ENCODE assay signal across 8 cellular contexts in genomic region chr19:16002380-16002779, GRCh38. TPM values are rescaled to one million over a fixed set of nuclear protein-coding genes. Genes with fewer than 3 reads are reported as not detected.
DNase-seq lines count a peak whose midpoint lies in the region; ATAC-seq and TF ChIP-seq lines count a peak whose summit lies in the region.

No MANE protein-coding gene starts in this region.

- no peak for TF ChIP-seq CTCF in OCI-LY1 (IDR thresholded peaks at IDR 0.05; ENCODE audit: low read length)
- TF ChIP-seq CTCF in osteocyte (IDR thresholded peaks at IDR 0.05), result no peak
- no peak for TF ChIP-seq CTCF in neural progenitor cell (IDR thresholded peaks at IDR 0.05)

- no peaks in the 10 kb centered on the region for H3K9me3 Mint-ChIP-seq in CD4-positive, alpha-beta memory T cell
- no peaks in the 10 kb centered on the region for H3K9me3 Mint-ChIP-seq in effector memory CD8-positive, alpha-beta T cell
- H3K9me3 Mint-ChIP-seq in osteocyte (ENCODE audit: unreplicated experiment), result no peaks in the 10 kb centered on the region
- peaks cover 4% of the 10 kb centered on the region for H3K9me3 Mint-ChIP-seq in neural progenitor cell

- POLR2A ChIA-PET in CD4-positive, alpha-beta memory T cell (lab: Charles Lee; ENCODE audit: partially characterized antibody), result interaction anchor here (1.5 kb wide), 1 partner anchor 166 kb away, joined by 4 read pairs; no protein-coding TSS in a partner anchor

- no peaks in the 10 kb centered on the region for H3K9me3 ChIP-seq in CD4-positive, alpha-beta memory T cell (ENCODE audit: control insufficient read depth in 1 of 2, low read length in 2 of 2)
- H3K9me3 ChIP-seq in OCI-LY1 (ENCODE audit: low read length), result no peaks in the 10 kb centered on the region
- H3K9me3 ChIP-seq in neural progenitor cell (ENCODE audit: low read depth), result peaks cover 7% of the 10 kb centered on the region

- intact Hi-C loops in CD4-positive, alpha-beta memory T cell (cut with micrococcal nuclease), result no loop called here

- peak overlapping the region; percentile 13 to 25 for H3K4me3 ChIP-seq in CD4-positive, alpha-beta memory T cell (ENCODE audit: low read length in 2 of 2)
- H3K4me3 ChIP-seq in OCI-LY1 (ENCODE audit: low read depth, low read length, poor library complexity, severe bottlenecking) (no peak overlapping the region), neural progenitor cell (no peak overlapping the region)

- peaks cover 14% of the 10 kb centered on the region for H3K4me1 ChIP-seq in CD4-positive, alpha-beta memory T cell (ENCODE audit: insufficient read depth, low read length)
- H3K4me1 ChIP-seq in OCI-LY1 (ENCODE audit: insufficient read depth, low read length, severe bottlenecking) (no peaks in the 10 kb centered on the region), neural progenitor cell (no peaks in the 10 kb centered on the region)

- H3K9ac ChIP-seq in OCI-LY1 (ENCODE audit: low read length) (no peak overlapping the region), neural progenitor cell (no peak overlapping the region)

- H3K79me2 ChIP-seq in OCI-LY1 (ENCODE audit: insufficient read depth, low read length), result no peaks in the 10 kb centered on the region
- H3K79me2 ChIP-seq in neural progenitor cell (ENCODE audit: low read depth), result no peaks in the 10 kb centered on the region

- H3F3A ChIP-seq in OCI-LY1 (ENCODE audit: insufficient read depth, low read length) (no peaks in the 10 kb centered on the region), neural progenitor cell (ENCODE audit: low read depth) (no peaks in the 10 kb centered on the region)

- peak overlapping the region; percentile 79 to 91 (median 86) for H3K4me3 Mint-ChIP-seq in CD4-positive, alpha-beta memory T cell
- peak overlapping the region; percentile 67 to 76 for H3K4me3 Mint-ChIP-seq in effector memory CD8-positive, alpha-beta T cell
- H3K4me3 Mint-ChIP-seq in osteocyte (ENCODE audit: unreplicated experiment) (peak overlapping the region; percentile 24), neural progenitor cell (no peak overlapping the region)

- H3K27me3 Mint-ChIP-seq in CD4-positive, alpha-beta memory T cell, result no peaks in the 10 kb centered on the region
- H3K27me3 Mint-ChIP-seq in effector memory CD8-positive, alpha-beta T cell, result no peaks in the 10 kb centered on the region
- H3K27me3 Mint-ChIP-seq in osteocyte (ENCODE audit: unreplicated experiment) (peaks cover 13% of the 10 kb centered on the region), neural progenitor cell (ENCODE audit: insufficient read depth, low read depth) (peaks cover 10% of the 10 kb centered on the region)

- CTCF ChIA-PET in CD4-positive, alpha-beta memory T cell (lab: Charles Lee; ENCODE audit: partially characterized antibody), result interaction anchor here (0.5 kb wide), 1 partner anchor 1449 kb away, joined by 3 read pairs; no protein-coding TSS in a partner anchor

- H3K27me3 ChIP-seq in CD4-positive, alpha-beta memory T cell (ENCODE audit: insufficient read depth, low read length), result no peaks in the 10 kb centered on the region
- H3K27me3 ChIP-seq in OCI-LY1 (ENCODE audit: insufficient read depth, low read length) (no peaks in the 10 kb centered on the region), neural progenitor cell (no peaks in the 10 kb centered on the region)

- H3K9me2 ChIP-seq in OCI-LY1 (ENCODE audit: low read depth, low read length), result no peaks in the 10 kb centered on the region

- H3K4me2 ChIP-seq in OCI-LY1 (ENCODE audit: low read length) (peak overlapping the region; percentile 15; the same call in 1 of the 2 replicates), neural progenitor cell (no peak overlapping the region)

- H2AFZ ChIP-seq in OCI-LY1 (ENCODE audit: low read length), result no peak overlapping the region
- H2AFZ ChIP-seq in neural progenitor cell (replicated peaks), result no peak overlapping the region

- H3K36me3 Mint-ChIP-seq in CD4-positive, alpha-beta memory T cell, result no peaks in the 10 kb centered on the region
- H3K36me3 Mint-ChIP-seq in effector memory CD8-positive, alpha-beta T cell (ENCODE audit: insufficient read depth), result peaks cover 6% of the 10 kb centered on the region
- H3K36me3 Mint-ChIP-seq in osteocyte (ENCODE audit: unreplicated experiment) (no peaks in the 10 kb centered on the region), neural progenitor cell (no peaks in the 10 kb centered on the region)

- no peak overlapping the region for H3K27ac ChIP-seq in CD4-positive, alpha-beta memory T cell (ENCODE audit: low read depth, low read length)
- no peak overlapping the region for H3K27ac ChIP-seq in OCI-LY1 (ENCODE audit: low read depth, low read length, poor library complexity, severe bottlenecking)
- H3K27ac ChIP-seq in neural progenitor cell, result no peak overlapping the region

- peak overlapping the region in 6 of 7 donors; percentile 40 to 95 (median 80) for H3K27ac Mint-ChIP-seq in CD4-positive, alpha-beta memory T cell
- peak overlapping the region; percentile 80 to 85 for H3K27ac Mint-ChIP-seq in effector memory CD8-positive, alpha-beta T cell
- no peak overlapping the region for H3K27ac Mint-ChIP-seq in osteocyte (ENCODE audit: unreplicated experiment)
- no peak overlapping the region for H3K27ac Mint-ChIP-seq in neural progenitor cell

- H3K36me3 ChIP-seq in CD4-positive, alpha-beta memory T cell (ENCODE audit: insufficient read depth, low read length), result no peaks in the 10 kb centered on the region
- no peaks in the 10 kb centered on the region for H3K36me3 ChIP-seq in OCI-LY1 (ENCODE audit: insufficient read depth, low read length)
- no peaks in the 10 kb centered on the region for H3K36me3 ChIP-seq in neural progenitor cell

- ATAC-seq in effector memory CD8-positive, alpha-beta T cell (replicated peaks), result no peak
- ATAC-seq in HG02973 (IDR thresholded peaks at IDR 0.05; ENCODE audit: unreplicated experiment), result no peak

- H4K20me1 ChIP-seq in OCI-LY1 (ENCODE audit: insufficient read depth, low read length) (no peaks in the 10 kb centered on the region), neural progenitor cell (ENCODE audit: low read depth) (no peaks in the 10 kb centered on the region)

- H3K4me1 Mint-ChIP-seq in CD4-positive, alpha-beta memory T cell, result peaks cover 19 to 25% (median 22%) of the 10 kb centered on the region in 4 donors
- peaks cover 13 to 21% of the 10 kb centered on the region in 2 donors for H3K4me1 Mint-ChIP-seq in effector memory CD8-positive, alpha-beta T cell (ENCODE audit: low read depth in 2 of 2)
- H3K4me1 Mint-ChIP-seq in osteocyte (ENCODE audit: unreplicated experiment), result peaks cover 8% of the 10 kb centered on the region
- no peaks in the 10 kb centered on the region for H3K4me1 Mint-ChIP-seq in neural progenitor cell

- no peak for DNase-seq in CD4-positive, alpha-beta memory T cell
- DNase-seq in effector memory CD8-positive, alpha-beta T cell, result no peak
- no peak for DNase-seq in osteocyte (ENCODE audit: extremely low spot score, unreplicated experiment)
- DNase-seq in neural progenitor cell (ENCODE audit: low spot score), result no peak
- DNase-seq in NCI-H446 treated with DMSO at 0.1 percent for 48 hours (lab: John Stamatoyannopoulos, UW), result no peak
- DNase-seq in NCI-H1436 treated with DMSO at 0.1 percent for 48 hours (lab: John Stamatoyannopoulos, UW), result no peak

RNA-seq across cellular contexts. Expression of gene OR10H4, which starts 53.6 kb away (rescaled TPM):
- not detected for total RNA-seq in CD4-positive, alpha-beta memory T cell
- polyA plus RNA-seq in CD4-positive, alpha-beta memory T cell, result not detected
- not detected in 2 replicates for total RNA-seq in osteocyte
- total RNA-seq in neural progenitor cell (ENCODE audit: low replicate concordance), result not detected in 2 replicates

Comparison
In these comparisons a context has a peak if more than half of its experiments do, and no peak if none do; other contexts are left out.
1. H3K4me3 ChIP-seq: peak in CD4-positive, alpha-beta memory T cell (2 of 2); none in OCI-LY1 (single experiment) and neural progenitor cell (single experiment).
2. H3K27ac Mint-ChIP-seq: peak in CD4-positive, alpha-beta memory T cell (6 of 7) and effector memory CD8-positive, alpha-beta T cell (2 of 2); none in osteocyte (single experiment) and neural progenitor cell (single experiment).